Comparison of ENCODE assay signal across 22 cellular contexts in the genomic region with DNA sequence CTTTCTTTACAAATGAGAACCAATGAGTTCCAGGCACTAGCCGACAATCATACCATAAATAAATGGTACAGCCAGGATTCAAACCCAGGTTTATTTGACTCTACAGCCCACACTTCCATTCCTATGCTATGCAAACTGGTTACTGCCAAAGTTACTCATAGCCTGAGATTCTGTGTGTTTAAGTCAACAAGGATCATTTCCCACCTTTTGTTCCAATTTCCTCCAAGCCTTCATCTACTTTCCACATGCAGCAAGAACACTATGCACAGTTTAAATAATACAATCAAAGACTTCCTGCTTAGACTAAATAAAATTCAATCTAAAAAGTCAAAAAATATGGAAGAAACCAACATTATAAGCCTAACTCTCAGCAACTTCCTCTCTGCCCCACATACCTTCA.
"Had no signal": no experiment of that assay in that cellular context is flagged by ENCODE, and none has a peak within 500 bp of the region (broad histone marks: within the 10 kb centered on the region; RNA-seq: fewer than 3 reads in every experiment).

No MANE protein-coding gene starts in this region.

- H3K4me1 Mint-ChIP-seq: stimulated activated naive B cell treated with anti-CD40 and anti-IgM and Interleukin-4, amounts not matched to agents 10 μg/mL and 1 μg/mL and 100 μg/mL, for 72 hours had no signal

- H3K36me3 ChIP-seq: colonic mucosa, pancreas, right lobe of liver, thoracic aorta, tibial nerve, upper lobe of left lung had no signal

- H3K9me3 ChIP-seq: colonic mucosa, mucosa of descending colon, pancreas, right lobe of liver, thoracic aorta, tibial nerve, upper lobe of left lung had no signal

- DNase-seq: colonic mucosa; effector memory CD4-positive, alpha-beta T cell; head of caudate nucleus; kidney; mesenchymal stem cell; mucosa of descending colon; naive B cell; occipital lobe; pancreas; right lobe of liver; small intestine; stimulated activated CD4-positive, alpha-beta T cell treated with anti-CD3 and anti-CD28 coated beads, Interleukin-15, amount 100 ng/mL, for 24 hours; stimulated activated CD4-positive, alpha-beta T cell treated with anti-CD3 and anti-CD28 coated beads, Interleukin-2, amount 100 ng/mL, for 48 hours; stimulated activated naive B cell treated with anti-CD40 and anti-IgM and Interleukin-4, amounts not matched to agents 10 μg/mL and 1 μg/mL and 100 μg/mL, for 72 hours; upper lobe of left lung had no signal

- H3K36me3 Mint-ChIP-seq: mesothelial cell of epicardium; naive B cell; stimulated activated naive B cell treated with anti-CD40 and anti-IgM and Interleukin-4, amounts not matched to agents 10 μg/mL and 1 μg/mL and 100 μg/mL, for 72 hours had no signal

- H3K27ac ChIP-seq: colonic mucosa, pancreas, right lobe of liver, thoracic aorta, tibial nerve, upper lobe of left lung had no signal

- H3K4me1 ChIP-seq: colonic mucosa, pancreas, right lobe of liver, upper lobe of left lung had no signal

- H3K27ac Mint-ChIP-seq: dendritic cell treated with granulocyte-macrophage colony-stimulating factor and Interleukin-4, amounts not matched to agents 40 ng/mL and 50 ng/mL, for 4 days; mesothelial cell of epicardium; naive B cell; stimulated activated naive B cell treated with anti-CD40 and anti-IgM and Interleukin-4, amounts not matched to agents 10 μg/mL and 1 μg/mL and 100 μg/mL, for 72 hours; stimulated activated naive CD8-positive, alpha-beta T cell treated with anti-CD3 and anti-CD28 coated beads, Interleukin-15, Interleukin-2, amounts not matched to agents 100 ng/mL and 50 ng/mL, for 24 hours had no signal

- H3K4me3 Mint-ChIP-seq: dendritic cell treated with granulocyte-macrophage colony-stimulating factor and Interleukin-4, amounts not matched to agents 40 ng/mL and 50 ng/mL, for 4 days; mesothelial cell of epicardium; naive B cell; stimulated activated naive B cell treated with anti-CD40 and anti-IgM and Interleukin-4, amounts not matched to agents 10 μg/mL and 1 μg/mL and 100 μg/mL, for 72 hours; stimulated activated naive CD8-positive, alpha-beta T cell treated with anti-CD3 and anti-CD28 coated beads, Interleukin-15, Interleukin-2, amounts not matched to agents 100 ng/mL and 50 ng/mL, for 24 hours had no signal

- ATAC-seq: left lobe of liver; mucosa of descending colon; pancreas; right lobe of liver; stimulated activated naive B cell treated with anti-CD40 and anti-IgM and Interleukin-4, amounts not matched to agents 10 μg/mL and 1 μg/mL and 100 μg/mL, for 72 hours had no signal

- H3K27me3 ChIP-seq: colonic mucosa, pancreas, right lobe of liver, tibial nerve, upper lobe of left lung had no signal

- H3K9me3 Mint-ChIP-seq: dendritic cell treated with granulocyte-macrophage colony-stimulating factor and Interleukin-4, amounts not matched to agents 40 ng/mL and 50 ng/mL, for 4 days; naive B cell; stimulated activated naive B cell treated with anti-CD40 and anti-IgM and Interleukin-4, amounts not matched to agents 10 μg/mL and 1 μg/mL and 100 μg/mL, for 72 hours; stimulated activated naive CD8-positive, alpha-beta T cell treated with anti-CD3 and anti-CD28 coated beads, Interleukin-15, Interleukin-2, amounts not matched to agents 100 ng/mL and 50 ng/mL, for 24 hours had no signal

- H3K27me3 Mint-ChIP-seq: dendritic cell treated with granulocyte-macrophage colony-stimulating factor and Interleukin-4, amounts not matched to agents 40 ng/mL and 50 ng/mL, for 4 days; stimulated activated naive CD8-positive, alpha-beta T cell treated with anti-CD3 and anti-CD28 coated beads, Interleukin-15, Interleukin-2, amounts not matched to agents 100 ng/mL and 50 ng/mL, for 24 hours had no signal

- H3K4me3 ChIP-seq: colonic mucosa, lung, mucosa of descending colon, pancreas, right lobe of liver, thoracic aorta, tibial nerve, upper lobe of left lung had no signal
